27 cellular contexts compared by ENCODE assay signal in the genomic region with DNA sequence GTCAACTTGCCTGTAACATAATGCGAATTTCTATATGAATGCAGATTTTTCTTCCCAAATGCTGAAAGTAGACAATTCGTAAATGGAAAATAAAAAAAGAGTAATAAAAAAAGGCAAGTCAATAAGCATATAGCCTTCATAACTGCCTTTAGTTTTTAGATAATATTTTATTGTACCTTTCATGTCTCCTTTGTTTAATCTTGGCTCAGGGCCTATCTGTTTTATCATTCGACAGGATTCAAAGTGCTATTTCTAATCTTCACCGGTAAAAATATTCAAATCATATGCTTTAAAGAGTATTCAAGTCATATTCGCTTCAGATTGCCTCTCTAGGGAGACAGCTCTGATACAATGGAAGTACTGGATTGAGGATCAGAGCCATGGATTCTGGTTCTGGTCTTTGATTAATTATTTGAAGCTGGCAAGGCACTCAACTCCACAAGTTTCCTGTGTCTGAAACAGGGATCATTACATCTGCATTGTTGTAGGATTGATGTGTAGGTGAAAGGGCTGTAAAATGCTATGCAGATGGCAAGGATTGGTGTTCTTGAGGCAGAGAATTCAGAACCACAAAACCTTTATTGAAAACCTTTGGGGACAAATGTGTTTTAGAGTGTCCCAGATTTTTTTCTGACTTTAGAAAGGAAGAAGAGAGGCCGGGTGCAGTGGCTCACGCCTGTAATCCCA.
"Had no signal": no experiment of that assay in that cellular context is flagged by ENCODE, and none has a peak within 500 bp of the region (broad histone marks: within the 10 kb centered on the region; RNA-seq: fewer than 3 reads in every experiment).

No MANE protein-coding gene starts in this region.

- H3K27ac ChIP-seq: colonic mucosa, esophagus squamous epithelium, heart right ventricle, lower lobe of right lung, neural progenitor cell, parathyroid adenoma, right lobe of liver, suprapubic skin, vagina had no signal

- H3K79me2 ChIP-seq: parathyroid adenoma had no signal

- H3K36me3 ChIP-seq: colonic mucosa, esophagus squamous epithelium, heart right ventricle, lower lobe of right lung, neural progenitor cell, right lobe of liver, suprapubic skin, vagina had no signal

- H3K4me3 ChIP-seq: colonic mucosa, esophagus squamous epithelium, heart right ventricle, lower lobe of right lung, neural progenitor cell, right lobe of liver, smooth muscle cell, suprapubic skin, vagina had no signal

- ATAC-seq: heart right ventricle; left cardiac atrium; left ventricle myocardium superior; lower lobe of right lung; natural killer cell; right lobe of liver; stimulated activated naive CD8-positive, alpha-beta T cell treated with anti-CD3 and anti-CD28 coated beads, Interleukin-15, amount 100 ng/mL, for 72 hours had no signal

- FAIRE-seq: islet of Langerhans had no signal

- H3K4me2 ChIP-seq: neural progenitor cell, smooth muscle cell had no signal

- H3K9ac ChIP-seq: neural progenitor cell, parathyroid adenoma had no signal

- H2AFZ ChIP-seq: neural progenitor cell, parathyroid adenoma had no signal

- DNase-seq: colonic mucosa; effector memory CD4-positive, alpha-beta T cell; erythroblast; esophagus squamous epithelium; foreskin melanocyte; glutamatergic neuron; heart right ventricle; hippocampal formation; left cardiac atrium; left ventricle myocardium superior; lower lobe of right lung; natural killer cell; nucleus accumbens; right lobe of liver; stimulated activated CD4-positive, alpha-beta T cell treated with anti-CD3 and anti-CD28 coated beads, Interleukin-12 subunit alpha, Interleukin-12 subunit beta, amount 100 ng/mL, for 4 hours; stimulated activated CD4-positive, alpha-beta T cell treated with anti-CD3 and anti-CD28 coated beads, Interleukin-1b, Interleukin-23, amount 100 ng/mL, for 48 hours; stimulated activated CD4-positive, alpha-beta T cell treated with anti-CD3 and anti-CD28 coated beads, Interleukin-4, amount 100 ng/mL, for 1 hour; stimulated activated CD8-positive, alpha-beta memory T cell treated with anti-CD3 and anti-CD28 coated beads, Interleukin-4, amount 100 ng/mL, for 48 hours; stimulated activated naive CD4-positive, alpha-beta T cell; stimulated activated naive CD8-positive, alpha-beta T cell treated with anti-CD3 and anti-CD28 coated beads, Interleukin-15, amount 100 ng/mL, for 72 hours; trophoblast cell had no signal

- H3K27me3 ChIP-seq: colonic mucosa, esophagus squamous epithelium, heart right ventricle, neural progenitor cell, right lobe of liver, suprapubic skin, vagina had no signal

- H3K9me3 ChIP-seq: colonic mucosa, esophagus squamous epithelium, lower lobe of right lung, right lobe of liver, suprapubic skin, vagina had no signal

- H3K4me1 ChIP-seq: esophagus squamous epithelium, neural progenitor cell, parathyroid adenoma, right lobe of liver, suprapubic skin had no signal
